ENCODE assay signal across 1 cellular context in genomic region chr1:32073387-32074229, GRCh38.
TF ChIP-seq lines count a peak whose summit lies in the region.

No MANE protein-coding gene starts in this region.

TF ChIP-seq in HCT116, 20 proteins besides CTCF, POLR2A, EP300 and RAD21 (continued from another document):
- no peak for TF ChIP-seq REST (IDR thresholded peaks at IDR 0.05; ENCODE audit: low read depth)
- no peak for TF ChIP-seq CEBPB (IDR thresholded peaks at IDR 0.05; ENCODE audit: low read depth)
- no peak for TF ChIP-seq ATF3 (IDR thresholded peaks at IDR 0.05)
- no peak for TF ChIP-seq ELF1 (IDR thresholded peaks at IDR 0.05; ENCODE audit: borderline replicate concordance, low read depth)
- no peak for TF ChIP-seq FOSL1 (IDR thresholded peaks at IDR 0.05; ENCODE audit: low read depth)
- TF ChIP-seq EGR1 (IDR thresholded peaks at IDR 0.05; ENCODE audit: low read depth) = no peak
- TF ChIP-seq ZFX (IDR thresholded peaks at IDR 0.05) = no peak
- no peak for TF ChIP-seq ZNF274 (IDR thresholded peaks at IDR 0.05; ENCODE audit: low read depth, low read length)
- no peak for TF ChIP-seq TCF7L2 (IDR thresholded peaks at IDR 0.05; ENCODE audit: borderline replicate concordance, extremely low read depth, insufficient read depth, insufficient read length)
- TF ChIP-seq SP1 (IDR thresholded peaks at IDR 0.05; ENCODE audit: low read depth) = no peak
